In the genomic region with DNA sequence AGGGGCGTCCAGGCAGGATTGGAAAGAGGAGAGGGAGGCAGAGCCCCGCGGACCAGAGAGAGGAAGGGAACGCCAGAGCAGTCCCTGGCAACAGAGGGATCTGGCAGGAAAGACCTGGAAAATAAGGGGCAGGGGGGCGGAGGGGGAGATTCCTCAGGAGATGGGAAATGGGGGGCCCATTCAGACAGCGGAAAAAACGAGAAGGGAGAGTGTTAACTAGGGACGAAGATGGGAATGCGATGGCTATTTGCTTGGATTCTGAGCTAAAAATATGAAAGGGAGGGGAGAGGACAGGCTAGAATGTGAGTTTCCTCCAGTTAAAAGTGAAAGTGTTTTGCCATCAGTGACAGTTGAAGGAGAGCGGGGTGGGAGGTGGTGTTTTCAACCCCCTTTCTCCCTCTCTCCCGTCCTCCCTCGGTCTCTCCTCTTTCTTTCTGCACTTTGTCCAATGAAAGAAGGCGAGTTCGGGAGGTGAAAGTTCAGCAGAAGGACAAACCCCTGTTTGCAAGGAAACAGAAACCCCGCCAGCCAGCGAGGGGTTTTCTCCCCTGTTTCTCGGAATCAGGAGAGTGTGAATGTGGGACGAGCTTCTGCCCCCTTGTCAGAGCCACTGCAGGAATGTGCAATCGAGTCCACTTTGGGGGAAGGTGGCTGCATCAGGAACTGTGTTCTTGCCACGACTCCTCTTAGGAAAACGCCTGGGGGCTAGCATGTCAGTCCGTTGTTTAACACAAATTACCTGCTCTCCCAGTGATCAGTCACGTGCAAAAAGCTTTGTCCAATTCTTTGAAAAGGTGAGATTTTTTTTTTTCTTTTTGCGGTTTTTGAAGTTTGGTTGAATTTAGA, we compare ENCODE assay signal across 8 cellular contexts. TPM values are rescaled to one million over a fixed set of nuclear protein-coding genes. Genes with fewer than 3 reads are reported as not detected.
DNase-seq lines count a peak whose midpoint lies in the region; ATAC-seq and TF ChIP-seq lines count a peak whose summit lies in the region.

No MANE protein-coding gene starts in this region.

- no peaks in the 10 kb centered on the region for H3K9me3 ChIP-seq in tibial artery

- no peaks in the 10 kb centered on the region for H3K27me3 ChIP-seq in tibial artery

- DNase-seq in NCI-H1105 treated with DMSO at 0.1 percent for 48 hours (lab: John Stamatoyannopoulos, UW), result peak; percentile 19
- DNase-seq in NCI-H1105 (lab: John Stamatoyannopoulos, UW), result no peak
- peak; percentile 44 for DNase-seq in RKO (ENCODE audit: low spot score)
- DNase-seq in activated naive CD4-positive, alpha-beta T cell treated with anti-CD3 and anti-CD28 coated beads, Interleukin-2, amount 50 U/mL, for 16 hours, result peak; percentile 57
- DNase-seq in Right ventricle myocardium superior, result peak; percentile 45
- DNase-seq in occipital lobe (lab: John Stamatoyannopoulos, UW), result peak; percentile 47
- DNase-seq in tibial artery, result peak; percentile 45 to 78
- no peak for DNase-seq in NCI-H1694 (lab: John Stamatoyannopoulos, UW)

- H3K4me1 ChIP-seq in tibial artery, result peaks cover 0 to 42% (median 13%) of the 10 kb centered on the region in 4 donors

- TF ChIP-seq CTCF in tibial artery (IDR thresholded peaks at IDR 0.05), result no peak

- H3K36me3 ChIP-seq in tibial artery, result no peaks in the 10 kb centered on the region

- intact Hi-C loops in Right ventricle myocardium superior (cut with DNase I), result loop anchor here (5.0 to 10.0 kb wide), 3 partner anchors 340 to 867 kb away; no protein-coding TSS in a partner anchor
- intact Hi-C loops in tibial artery (cut with DNase I; ENCODE audit: low total_unique reads), result loop anchor here (5.0 to 10.0 kb wide), 5 partner anchors 42 to 870 kb away; no protein-coding TSS in a partner anchor

- H3K27ac ChIP-seq in tibial artery, result peak overlapping the region; percentile 93 to 99

- peak overlapping the region; percentile 75 to 92 for H3K4me3 ChIP-seq in tibial artery

- ATAC-seq in Right ventricle myocardium superior (ENCODE audit: poor library complexity), result peak; percentile 17

RNA-seq across cellular contexts. Expression of gene FOXP1, which starts 0.9 kb away (rescaled TPM):
- total RNA-seq in Right ventricle myocardium superior (36.3 TPM), occipital lobe (168 TPM)

Comparison
In these comparisons a context has a peak if more than half of its experiments do, and no peak if none do; other contexts are left out.
1. DNase-seq: peak in NCI-H1105 treated with DMSO at 0.1 percent for 48 hours (single experiment), RKO (single experiment), activated naive CD4-positive, alpha-beta T cell treated with anti-CD3 and anti-CD28 coated beads, Interleukin-2, amount 50 U/mL, for 16 hours (single experiment), Right ventricle myocardium superior (single experiment), occipital lobe (single experiment) and tibial artery (2 of 2); none in NCI-H1105 (single experiment) and NCI-H1694 (single experiment).